22 cellular contexts compared by ENCODE assay signal in the genomic region with DNA sequence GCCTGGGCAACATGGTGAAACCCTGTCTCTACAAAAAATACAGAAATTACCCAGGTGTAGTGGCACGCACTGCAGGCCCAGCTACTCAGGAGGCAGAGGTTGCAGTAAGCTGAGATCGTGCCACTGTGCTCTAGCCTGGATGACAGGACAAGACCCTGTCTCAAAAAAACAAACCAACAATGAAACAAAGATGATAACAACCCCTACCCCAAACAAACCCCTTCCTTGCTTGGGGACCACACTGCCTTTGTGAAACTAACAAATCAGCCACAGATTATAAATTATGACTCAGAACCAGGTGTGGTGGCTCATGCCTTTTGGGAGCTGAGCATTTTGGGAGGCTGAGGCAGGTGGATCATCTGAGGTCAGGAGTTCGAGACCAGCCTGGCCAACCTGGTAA.
"Had no signal": no experiment of that assay in that cellular context is flagged by ENCODE, and none has a peak within 500 bp of the region (broad histone marks: within the 10 kb centered on the region; RNA-seq: fewer than 3 reads in every experiment).

No MANE protein-coding gene starts in this region.

- H3K4me3 Mint-ChIP-seq: activated naive CD4-positive, alpha-beta T cell treated with anti-CD3 and anti-CD28 coated beads, Interleukin-2, amount 10 ng/mL, durations not matched to agents 7 days and 5 days had no signal

- H3K36me3 ChIP-seq: ascending aorta, MG63 had no signal

- H3K27me3 ChIP-seq: ascending aorta, body of pancreas, MG63 had no signal

- DNase-seq: activated CD4-positive, alpha-beta T cell treated with anti-CD3 and anti-CD28 coated beads for 4 hours; activated CD4-positive, alpha-beta T cell treated with anti-CD3 and anti-CD28 coated beads, Interleukin-2, amount 50 U/mL, for 4 hours; activated CD8-positive, alpha-beta memory T cell treated with anti-CD3 and anti-CD28 coated beads for 24 hours; activated naive CD4-positive, alpha-beta T cell treated with anti-CD3 and anti-CD28 coated beads, Interleukin-2, amount 10 ng/mL, durations not matched to agents 7 days and 5 days; activated T-cell treated with anti-CD3 and anti-CD28 coated beads, Interleukin-2, amount 50 U/mL, for 48 hours; body of pancreas; central memory CD4-positive, alpha-beta T cell; MG63; MV-4-11; NCI-H1092 treated with DMSO at 0.1 percent for 48 hours; NCI-H1417 treated with DMSO at 0.1 percent for 48 hours; NCI-H1694 treated with DMSO at 0.1 percent for 48 hours; NCI-H2029 treated with DMSO at 0.1 percent for 48 hours; NCI-H345; NCI-H510A; NCI-H526 treated with DMSO at 0.1 percent for 48 hours; NCI-H82; RPMI8226; T-helper 1 cell had no signal

- H3K4me1 ChIP-seq: ascending aorta, body of pancreas had no signal

- H3K27ac ChIP-seq: ascending aorta, body of pancreas, SK-N-MC, VCaP had no signal

- H3K27ac Mint-ChIP-seq: activated naive CD4-positive, alpha-beta T cell treated with anti-CD3 and anti-CD28 coated beads, Interleukin-2, amount 10 ng/mL, durations not matched to agents 7 days and 5 days had no signal

- H3K4me3 ChIP-seq: ascending aorta, body of pancreas, MG63, SK-N-MC had no signal
